In the genomic region with DNA sequence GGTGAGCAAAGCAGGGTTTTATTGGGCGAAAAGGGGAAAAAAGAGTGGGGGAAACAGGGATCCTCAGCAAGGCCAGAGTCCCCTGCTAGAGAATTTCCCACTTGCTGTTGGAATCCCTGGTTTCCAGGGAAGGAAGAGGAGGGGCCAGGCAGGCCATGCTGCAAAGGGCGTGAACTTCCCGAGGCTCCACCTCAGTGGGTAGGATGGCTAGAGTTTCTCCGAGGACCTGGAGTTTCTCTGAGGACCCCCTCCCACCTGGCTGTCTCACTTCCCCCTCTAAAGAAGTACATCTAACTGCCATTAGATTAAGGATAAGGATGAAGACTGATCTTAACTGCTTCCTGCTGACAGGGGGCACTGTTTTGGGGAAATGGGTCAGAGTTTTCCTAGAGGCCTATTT, we compare ENCODE assay signal across 35 cellular contexts.
"Had no signal": no experiment of that assay in that cellular context is flagged by ENCODE, and none has a peak within 500 bp of the region (broad histone marks: within the 10 kb centered on the region; RNA-seq: fewer than 3 reads in every experiment).

No MANE protein-coding gene starts in this region.

- H3K9me3 ChIP-seq: body of pancreas, gastrocnemius medialis had no signal

- H3K4me1 Mint-ChIP-seq: activated CD4-positive, alpha-beta T cell treated with anti-CD3 and anti-CD28 coated beads for 36 hours; activated CD4-positive, alpha-beta T cell treated with anti-CD3 and anti-CD28 coated beads, Interleukin-2, amount 10 ng/mL, durations not matched to agents 24 days and 14 days; activated CD8-positive, alpha-beta memory T cell treated with anti-CD3 and anti-CD28 coated beads, Interleukin-2, amount 10 ng/mL, durations not matched to agents 7 days and 5 days; activated naive CD4-positive, alpha-beta T cell treated with anti-CD3 and anti-CD28 coated beads, Interleukin-2, amount 10 ng/mL, durations not matched to agents 7 days and 5 days; T-helper 17 cell had no signal

- DNase-seq: activated CD4-positive, alpha-beta memory T cell treated with anti-CD3 and anti-CD28 coated beads for 36 hours; activated CD4-positive, alpha-beta T cell treated with anti-CD3 and anti-CD28 coated beads for 36 hours; activated CD4-positive, alpha-beta T cell treated with anti-CD3 and anti-CD28 coated beads, Interleukin-2, amount 10 ng/mL, durations not matched to agents 24 days and 14 days; activated CD4-positive, CD25-positive, alpha-beta regulatory T cell; activated CD4-positive, CD25-positive, alpha-beta regulatory T cell treated with anti-CD3 and anti-CD28 coated beads, Interleukin-2, amount 50 U/mL, for 72 hours; activated CD8-positive, alpha-beta memory T cell treated with anti-CD3 and anti-CD28 coated beads, Interleukin-2, amount 10 ng/mL, durations not matched to agents 7 days and 5 days; activated CD8-positive, alpha-beta memory T cell treated with anti-CD3 and anti-CD28 coated beads, Interleukin-2, amount 50 U/mL, for 48 hours; activated CD8-positive, alpha-beta T cell treated with anti-CD3 and anti-CD28 coated beads, Interleukin-2, amount 10 ng/mL, durations not matched to agents 7 days and 5 days; activated gamma-delta T cell; activated naive CD4-positive, alpha-beta T cell; activated naive CD4-positive, alpha-beta T cell treated with anti-CD3 and anti-CD28 coated beads, Interleukin-2, amount 10 ng/mL, durations not matched to agents 7 days and 5 days; activated T-cell treated with anti-CD3 and anti-CD28 coated beads for 4 hours; activated T-cell treated with anti-CD3 and anti-CD28 coated beads, Interleukin-2, amount 50 U/mL, for 24 hours; activated T-cell treated with anti-CD3 and anti-CD28 coated beads, Interleukin-2, amount 50 U/mL, for 72 hours; amniotic stem cell; aorta; body of pancreas; central memory CD4-positive, alpha-beta T cell; cerebellar nuclear complex; dorsolateral prefrontal cortex; effector memory CD4-positive, alpha-beta T cell; erythroblast; foreskin keratinocyte; gastrocnemius medialis; glutamatergic neuron; heart left ventricle; T-helper 1 cell; T-helper 17 cell; T1000; WERI-Rb-1 had no signal

- H3K27me3 ChIP-seq: body of pancreas, dorsolateral prefrontal cortex, esophagus muscularis mucosa, foreskin keratinocyte, gastrocnemius medialis, heart left ventricle had no signal

- H3K27me3 Mint-ChIP-seq: activated CD4-positive, alpha-beta T cell treated with anti-CD3 and anti-CD28 coated beads, Interleukin-2, amount 10 ng/mL, durations not matched to agents 24 days and 14 days; activated naive CD4-positive, alpha-beta T cell treated with anti-CD3 and anti-CD28 coated beads, Interleukin-2, amount 10 ng/mL, durations not matched to agents 7 days and 5 days; dendritic cell treated with granulocyte-macrophage colony-stimulating factor and Interleukin-4, amounts not matched to agents 40 ng/mL and 50 ng/mL, for 4 days had no signal

- H3K9me3 Mint-ChIP-seq: activated naive CD4-positive, alpha-beta T cell treated with anti-CD3 and anti-CD28 coated beads, Interleukin-2, amount 10 ng/mL, durations not matched to agents 7 days and 5 days; T-helper 2 cell treated with Interferon-gamma antibody and Interleukin-4, amounts not matched to agents 5 μg/mL and 100 μg/mL, for 36 hours had no signal

- H3K36me3 ChIP-seq: esophagus muscularis mucosa, gastrocnemius medialis, heart left ventricle, WERI-Rb-1 had no signal

- H3K4me3 Mint-ChIP-seq: activated CD4-positive, alpha-beta memory T cell treated with anti-CD3 and anti-CD28 coated beads for 36 hours; activated CD4-positive, alpha-beta T cell treated with anti-CD3 and anti-CD28 coated beads for 36 hours; activated CD4-positive, alpha-beta T cell treated with anti-CD3 and anti-CD28 coated beads, Interleukin-2, amount 10 ng/mL, durations not matched to agents 24 days and 14 days; activated CD8-positive, alpha-beta memory T cell treated with anti-CD3 and anti-CD28 coated beads, Interleukin-2, amount 10 ng/mL, durations not matched to agents 7 days and 5 days; activated CD8-positive, alpha-beta T cell treated with anti-CD3 and anti-CD28 coated beads, Interleukin-2, amount 10 ng/mL, durations not matched to agents 7 days and 5 days; activated naive CD4-positive, alpha-beta T cell treated with anti-CD3 and anti-CD28 coated beads, Interleukin-2, amount 10 ng/mL, durations not matched to agents 7 days and 5 days; activated naive CD8-positive, alpha-beta T cell; activated T-cell treated with anti-CD3 and anti-CD28 coated beads, Interleukin-2, amount 50 U/mL, for 24 hours; activated T-cell treated with anti-CD3 and anti-CD28 coated beads, Interleukin-2, amount 50 U/mL, for 72 hours; dendritic cell treated with granulocyte-macrophage colony-stimulating factor and Interleukin-4, amounts not matched to agents 40 ng/mL and 50 ng/mL, for 4 days; T-helper 17 cell; T-helper 2 cell treated with Interferon-gamma antibody and Interleukin-4, amounts not matched to agents 5 μg/mL and 100 μg/mL, for 36 hours had no signal

- H3K4me3 ChIP-seq: body of pancreas, coronary artery, dorsolateral prefrontal cortex, esophagus muscularis mucosa, gastrocnemius medialis, heart left ventricle had no signal

- H3K27ac ChIP-seq: body of pancreas, coronary artery, dorsolateral prefrontal cortex, esophagus muscularis mucosa, foreskin keratinocyte, gastrocnemius medialis, heart left ventricle, WERI-Rb-1 had no signal

- H3K27ac Mint-ChIP-seq: activated CD4-positive, alpha-beta memory T cell treated with anti-CD3 and anti-CD28 coated beads for 36 hours; activated CD4-positive, alpha-beta T cell treated with anti-CD3 and anti-CD28 coated beads for 36 hours; activated CD4-positive, alpha-beta T cell treated with anti-CD3 and anti-CD28 coated beads, Interleukin-2, amount 10 ng/mL, durations not matched to agents 24 days and 14 days; activated CD8-positive, alpha-beta memory T cell treated with anti-CD3 and anti-CD28 coated beads, Interleukin-2, amount 10 ng/mL, durations not matched to agents 7 days and 5 days; activated CD8-positive, alpha-beta T cell treated with anti-CD3 and anti-CD28 coated beads, Interleukin-2, amount 10 ng/mL, durations not matched to agents 7 days and 5 days; activated naive CD4-positive, alpha-beta T cell treated with anti-CD3 and anti-CD28 coated beads, Interleukin-2, amount 10 ng/mL, durations not matched to agents 7 days and 5 days; activated naive CD8-positive, alpha-beta T cell; activated T-cell treated with anti-CD3 and anti-CD28 coated beads, Interleukin-2, amount 50 U/mL, for 24 hours; activated T-cell treated with anti-CD3 and anti-CD28 coated beads, Interleukin-2, amount 50 U/mL, for 72 hours; dendritic cell treated with granulocyte-macrophage colony-stimulating factor and Interleukin-4, amounts not matched to agents 40 ng/mL and 50 ng/mL, for 4 days; T-helper 17 cell; T-helper 2 cell treated with Interferon-gamma antibody and Interleukin-4, amounts not matched to agents 5 μg/mL and 100 μg/mL, for 36 hours had no signal

- H3K36me3 Mint-ChIP-seq: activated CD4-positive, alpha-beta memory T cell treated with anti-CD3 and anti-CD28 coated beads for 36 hours; activated CD8-positive, alpha-beta memory T cell treated with anti-CD3 and anti-CD28 coated beads, Interleukin-2, amount 10 ng/mL, durations not matched to agents 7 days and 5 days; activated naive CD4-positive, alpha-beta T cell treated with anti-CD3 and anti-CD28 coated beads, Interleukin-2, amount 10 ng/mL, durations not matched to agents 7 days and 5 days; activated naive CD8-positive, alpha-beta T cell had no signal

- H3K4me1 ChIP-seq: body of pancreas, esophagus muscularis mucosa, foreskin keratinocyte, gastrocnemius medialis had no signal
